ENCODE assay signal across 15 cellular contexts in genomic region chr16:1045363-1046270, GRCh38. TPM values are rescaled to one million over a fixed set of nuclear protein-coding genes. Genes with fewer than 3 reads are reported as not detected.
DNase-seq lines count a peak whose midpoint lies in the region; ATAC-seq lines count a peak whose summit lies in the region.
"Had no signal": no experiment of that assay in that cellular context is flagged by ENCODE, and none has a peak within 500 bp of the region (broad histone marks: within the 10 kb centered on the region; RNA-seq: fewer than 3 reads in every experiment).

No MANE protein-coding gene starts in this region.

- intact Hi-C loops in Right ventricle myocardium superior (cut with DNase I) (no loop called here), cardiac septum (cut with DNase I) (loop anchor here (5.0 kb wide), 1 partner anchor 213 kb away; no protein-coding TSS in a partner anchor)

- peak; percentile 26 for ATAC-seq in Right ventricle myocardium superior (ENCODE audit: poor library complexity)
- ATAC-seq in left lobe of liver: no peak
- no peak for ATAC-seq in HG03135 (IDR thresholded peaks at IDR 0.05; ENCODE audit: unreplicated experiment)

- H3K27ac ChIP-seq in angular gyrus (ENCODE audit: low read depth, low read length): peak overlapping the region; percentile 93

- no peak for DNase-seq in Right ventricle myocardium superior
- no peak for DNase-seq in cardiac septum (ENCODE audit: low spot score)
- peak; percentile 54 for DNase-seq in midbrain (lab: John Stamatoyannopoulos, UW)
- no peak for DNase-seq in NCI-H187 (lab: John Stamatoyannopoulos, UW)
- no peak for DNase-seq in NCI-H2196 treated with DMSO at 0.1 percent for 48 hours (lab: John Stamatoyannopoulos, UW; ENCODE audit: unreplicated experiment)
- no peak for DNase-seq in left lobe of liver (ENCODE audit: low spot score)
- DNase-seq: KG1, NCI-H1092 treated with DMSO at 0.1 percent for 48 hours, NCI-H1694, SHP77 treated with DMSO at 0.1 percent for 48 hours had no signal

RNA-seq across cellular contexts. Expression of gene SSTR5, which starts 26.9 kb away (rescaled TPM):
- 20.8 TPM for total RNA-seq in Right ventricle myocardium superior
- total RNA-seq in cardiac septum: 0.57 TPM
- not detected for total RNA-seq in left lobe of liver
- total RNA-seq: Daoy, MCF 10A had no signal

RNA-seq across cellular contexts. Expression of gene C1QTNF8, which starts 50.4 kb away (rescaled TPM):
- 0.13 TPM for total RNA-seq in Right ventricle myocardium superior
- total RNA-seq in cardiac septum: not detected
- total RNA-seq in left lobe of liver: not detected
- total RNA-seq: Daoy, GM23338, MCF 10A had no signal

Comparison
In these comparisons a context has a peak if more than half of its experiments do, and no peak if none do; other contexts are left out.
1. RNA of gene SSTR5, which starts 26.9 kb away (total RNA-seq): 20.8 TPM in Right ventricle myocardium superior (single experiment); 0.57 TPM in cardiac septum (single experiment) and not detected in left lobe of liver (single experiment); every median in the first group is over 10 times any median in the second.